Comparison of ENCODE assay signal across 1 cellular context in genomic region chr9:110160685-110161084, GRCh38.
TF ChIP-seq lines count a peak whose summit lies in the region.

No MANE protein-coding gene starts in this region.

TF ChIP-seq in GM12878, 131 proteins besides CTCF, POLR2A, EP300 and RAD21 (continued from another document):
- no peak for TF ChIP-seq ZNF592 (IDR thresholded peaks at IDR 0.05)
- TF ChIP-seq YY1 (IDR thresholded peaks at IDR 0.05; ENCODE audit: low read depth, low read length): 0 out of 2 replicates have a peak, but pooled peaks have one; percentile 18
- TF ChIP-seq RUNX3 (IDR thresholded peaks at IDR 0.05; ENCODE audit: low read length): peak; percentile 67
- TF ChIP-seq NFIC (IDR thresholded peaks at IDR 0.05; ENCODE audit: low read depth, low read length): peak; percentile 42; the same call in 1 of the 2 replicates
- peak; percentile 74; the same call in 1 of the 2 replicates for TF ChIP-seq CREM (IDR thresholded peaks at IDR 0.05; ENCODE audit: low read depth)
- TF ChIP-seq IKZF1 (conservative IDR thresholded peaks at IDR 0.05): 0 out of 2 replicates have a peak, but pooled peaks have one; percentile 13
- TF ChIP-seq SMARCA5 (IDR thresholded peaks at IDR 0.05): no peak
- TF ChIP-seq SREBF1 (IDR thresholded peaks at IDR 0.05; ENCODE audit: low read length): no peak
- TF ChIP-seq CBFB (IDR thresholded peaks at IDR 0.05; ENCODE audit: low read depth): no peak
- no peak for TF ChIP-seq CBX5 (IDR thresholded peaks at IDR 0.05; ENCODE audit: low read depth)
- TF ChIP-seq ZBTB33 (IDR thresholded peaks at IDR 0.05): no peak
